8 cellular contexts compared by ENCODE assay signal in the genomic region with DNA sequence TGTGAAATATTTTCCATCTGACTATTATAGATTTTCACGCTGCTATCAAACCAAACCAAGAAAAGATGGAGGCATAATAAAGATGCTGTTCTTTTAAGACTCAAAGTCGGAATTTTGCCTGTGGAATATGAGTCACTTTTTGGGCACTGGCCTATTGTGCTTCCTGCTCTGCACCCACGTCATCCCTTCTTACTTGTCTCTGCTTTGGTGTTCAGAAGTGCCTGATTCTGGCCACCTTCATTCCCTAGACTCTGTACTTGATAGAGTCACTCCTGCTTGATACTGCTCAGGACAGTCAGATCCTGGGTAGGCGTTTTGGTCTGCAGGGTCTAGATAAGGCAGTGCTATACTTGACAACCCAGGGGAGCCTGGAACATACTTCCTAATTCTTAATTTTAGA. TPM values are rescaled to one million over a fixed set of nuclear protein-coding genes. Genes with fewer than 3 reads are reported as not detected.
DNase-seq lines count a peak whose midpoint lies in the region; ATAC-seq and TF ChIP-seq lines count a peak whose summit lies in the region.

No MANE protein-coding gene starts in this region.

- no peak for ATAC-seq in HG03139 (IDR thresholded peaks at IDR 0.05; ENCODE audit: unreplicated experiment)

- no peak for TF ChIP-seq CTCF in choroid plexus epithelial cell (conservative IDR thresholded peaks at IDR 0.05; ENCODE audit: low read depth, low read length)

- peak; percentile 80 for DNase-seq in EH (ENCODE audit: low read depth)
- peak; percentile 60 for DNase-seq in HS-5 (ENCODE audit: low read depth)
- DNase-seq in choroid plexus epithelial cell (ENCODE audit: low read depth), result peak; percentile 79
- DNase-seq in occipital lobe (lab: John Stamatoyannopoulos, UW), result peak; percentile 58
- no peak for DNase-seq in DMS153 (lab: John Stamatoyannopoulos, UW)
- no peak for DNase-seq in NCI-H510A (lab: John Stamatoyannopoulos, UW)
- DNase-seq in NCI-H774 (lab: John Stamatoyannopoulos, UW), result no peak

- H3K4me3 ChIP-seq in choroid plexus epithelial cell (ENCODE audit: low read depth, low read length), result no peak overlapping the region

RNA-seq across cellular contexts. Expression of a gene that starts 1.9 kb away (rescaled TPM):
- total RNA-seq in occipital lobe, result 12.2 TPM

Comparison
In these comparisons a context has a peak if more than half of its experiments do, and no peak if none do; other contexts are left out.
1. DNase-seq: peak in EH (single experiment), HS-5 (single experiment), choroid plexus epithelial cell (single experiment) and occipital lobe (single experiment); none in DMS153 (single experiment), NCI-H510A (single experiment) and NCI-H774 (single experiment).